Comparison of ENCODE assay signal across 15 cellular contexts in genomic region chr19:3451451-3451866, GRCh38. TPM values are rescaled to one million over a fixed set of nuclear protein-coding genes. Genes with fewer than 3 reads are reported as not detected.
DNase-seq lines count a peak whose midpoint lies in the region; ATAC-seq, FAIRE-seq and TF ChIP-seq lines count a peak whose summit lies in the region.
"Had no signal": no experiment of that assay in that cellular context is flagged by ENCODE, and none has a peak within 500 bp of the region (broad histone marks: within the 10 kb centered on the region; RNA-seq: fewer than 3 reads in every experiment).

No MANE protein-coding gene starts in this region.

- no peak overlapping the region for H3T11ph ChIP-seq in H9 (ENCODE audit: low read length)

- no peaks in the 10 kb centered on the region for H3K27me3 ChIP-seq in BLaER1
- H3K27me3 ChIP-seq in ascending aorta: no peaks in the 10 kb centered on the region
- no peaks in the 10 kb centered on the region for H3K27me3 ChIP-seq in keratinocyte (ENCODE audit: control insufficient read depth, extremely low read depth, insufficient read depth, low read length)
- no peaks in the 10 kb centered on the region for H3K27me3 ChIP-seq in gastrocnemius medialis
- H3K27me3 ChIP-seq in H9 (ENCODE audit: insufficient read depth, low read length): no peaks in the 10 kb centered on the region

- no peaks in the 10 kb centered on the region for H3K9me1 ChIP-seq in keratinocyte (ENCODE audit: control insufficient read depth, extremely low read depth, insufficient read depth, low read length)

- H3K27ac ChIP-seq in BLaER1 (peak overlapping the region; percentile 60), ascending aorta (peak overlapping the region; percentile 96 to 99), keratinocyte (ENCODE audit: control insufficient read depth, insufficient read depth, low read length) (peak overlapping the region; percentile 65), gastrocnemius medialis (peak overlapping the region; percentile 88 to 91 (median 89)), H9 (ENCODE audit: insufficient read length, low read depth, low read length) (no peak overlapping the region)

- H2BK15ac ChIP-seq in H9 (ENCODE audit: low read depth, low read length): no peak overlapping the region

- H4K20me1 ChIP-seq in BLaER1 (peaks cover 52% of the 10 kb centered on the region), keratinocyte (ENCODE audit: control insufficient read depth, extremely low read depth, insufficient read depth, low read length) (no peaks in the 10 kb centered on the region), H9 (ENCODE audit: control insufficient read depth, insufficient read depth, insufficient read length) (peaks cover 2% of the 10 kb centered on the region)

- TF ChIP-seq CTCF in ascending aorta (IDR thresholded peaks at IDR 0.05): no peak
- no peak for TF ChIP-seq CTCF in keratinocyte (optimal IDR thresholded peaks at IDR 0.05 in 1 of 3, IDR thresholded peaks at IDR 0.05 in 1 of 3, conservative IDR thresholded peaks at IDR 0.05 in 1 of 3; ENCODE audit: extremely low read depth in 1 of 3, insufficient read depth in 2 of 3, low read length in 3 of 3)
- no peak for TF ChIP-seq CTCF in gastrocnemius medialis (IDR thresholded peaks at IDR 0.05 in 4 of 5, conservative IDR thresholded peaks at IDR 0.05 in 1 of 5)
- no peak for TF ChIP-seq CTCF in H9 (conservative IDR thresholded peaks at IDR 0.05)

- H4K91ac ChIP-seq in H9 (ENCODE audit: insufficient read length, low read depth, low read length): no peak overlapping the region

- no peak for FAIRE-seq in keratinocyte (lab: Jason Lieb, UNC)
- FAIRE-seq: G401.6 had no signal

- no peak overlapping the region for H4K5ac ChIP-seq in H9 (ENCODE audit: insufficient read length, low read depth, low read length)

- H3K4me3 Mint-ChIP-seq in H9: no peak overlapping the region
- H3K4me3 Mint-ChIP-seq: activated naive CD8-positive, alpha-beta T cell treated with anti-CD3 and anti-CD28 coated beads, Interleukin-2, amount 10 ng/mL, durations not matched to agents 7 days and 5 days had no signal

- no peak overlapping the region for H3K56ac ChIP-seq in H9 (ENCODE audit: insufficient read length, low read depth, low read length)

- H3K27ac Mint-ChIP-seq in H9: no peak overlapping the region; a peak in 1 of 7 replicates
- H3K27ac Mint-ChIP-seq: activated naive CD8-positive, alpha-beta T cell treated with anti-CD3 and anti-CD28 coated beads, Interleukin-2, amount 10 ng/mL, durations not matched to agents 7 days and 5 days had no signal

- no peak overlapping the region for H3K18ac ChIP-seq in H9 (ENCODE audit: insufficient read length, low read depth, low read length)

- no peak overlapping the region for H2BK20ac ChIP-seq in H9 (ENCODE audit: low read depth, low read length, poor library complexity, severe bottlenecking)

- H3K9me3 ChIP-seq in BLaER1 (no peaks in the 10 kb centered on the region), ascending aorta (no peaks in the 10 kb centered on the region), keratinocyte (ENCODE audit: control insufficient read depth, low read depth, low read length) (no peaks in the 10 kb centered on the region), gastrocnemius medialis (no peaks in the 10 kb centered on the region), H9 (ENCODE audit: control insufficient read depth, low read depth, low read length) (no peaks in the 10 kb centered on the region)

- TF ChIP-seq POLR2A in gastrocnemius medialis (IDR thresholded peaks at IDR 0.05): no peak

- no peak overlapping the region for H2BK120ac ChIP-seq in H9 (ENCODE audit: low read depth, low read length, poor library complexity, severe bottlenecking)

- H3K79me1 ChIP-seq in H9 (ENCODE audit: insufficient read depth, low read depth, low read length, poor library complexity, severe bottlenecking): no peaks in the 10 kb centered on the region

- H3K4ac ChIP-seq in H9 (ENCODE audit: low read depth, low read length): no peak overlapping the region

- no CpG with 5 or more reads among the region's 10 CpGs for WGBS in H9 (ENCODE audit: extremely low coverage, insufficient read length, low lambda C conversion rate)

- H3K27me3 Mint-ChIP-seq in H9 (ENCODE audit: low read depth): no peaks in the 10 kb centered on the region; the same call in 1 of the 2 replicates
- H3K27me3 Mint-ChIP-seq: activated naive CD8-positive, alpha-beta T cell treated with anti-CD3 and anti-CD28 coated beads, Interleukin-2, amount 10 ng/mL, durations not matched to agents 7 days and 5 days had no signal

- DNase-seq in ascending aorta (ENCODE audit: low spot score in 2 of 2): no peak
- DNase-seq in keratinocyte (ENCODE audit: low read depth, low spot score): no peak
- DNase-seq in gastrocnemius medialis: peak; percentile 70 to 89
- DNase-seq in NCI-H69 (lab: John Stamatoyannopoulos, UW): no peak
- no peak for DNase-seq in activated CD4-positive, alpha-beta T cell treated with anti-CD3 and anti-CD28 coated beads for 1 hour
- DNase-seq in H9: no peak
- DNase-seq: activated CD4-positive, alpha-beta T cell treated with anti-CD3 and anti-CD28 coated beads, Interleukin-2, amount 50 U/mL, for 48 hours; activated naive CD8-positive, alpha-beta T cell treated with anti-CD3 and anti-CD28 coated beads, Interleukin-2, amount 10 ng/mL, durations not matched to agents 7 days and 5 days; Karpas-422; NCI-H345 had no signal

- H3K23me2 ChIP-seq in H9 (ENCODE audit: insufficient read length, low read depth, low read length, poor library complexity, severe bottlenecking): no peaks in the 10 kb centered on the region

- no peak overlapping the region for H2BK12ac ChIP-seq in H9 (ENCODE audit: insufficient read length, low read depth, low read length)

- dilution Hi-C loops in keratinocyte (cut with MboI; ENCODE audit: extremely low pct_ligation_motif_present, low sequenced_read_pairs): no loop called here

- H2AK5ac ChIP-seq in H9 (ENCODE audit: insufficient read length, low read length): no peak overlapping the region

- no peak overlapping the region for H4K8ac ChIP-seq in H9 (replicated peaks; ENCODE audit: insufficient read length, low read depth, low read length)

- H3K36me3 Mint-ChIP-seq in H9 (ENCODE audit: insufficient read depth in 1 of 3, low read depth in 3 of 3): no peaks in the 10 kb centered on the region

- H3K4me3 ChIP-seq in BLaER1 (no peak overlapping the region), ascending aorta (no peak overlapping the region), keratinocyte (ENCODE audit: control insufficient read depth in 2 of 3, extremely low read depth in 1 of 3, insufficient read depth in 2 of 3, low read depth in 1 of 3, low read length in 3 of 3) (no peak overlapping the region), gastrocnemius medialis (no peak overlapping the region)
- H3K4me3 ChIP-seq: skin epidermis had no signal

- in situ Hi-C loops in gastrocnemius medialis (cut with MboI; ENCODE audit: low sequenced_read_pairs in 4 of 4): no loop called here

- no peak overlapping the region for H3K23ac ChIP-seq in H9 (ENCODE audit: insufficient read length, low read depth, low read length)

- H2BK5ac ChIP-seq in H9 (ENCODE audit: insufficient read length, low read length): no peak overlapping the region

- H3K4me2 ChIP-seq in BLaER1 (peak overlapping the region; percentile 38), keratinocyte (ENCODE audit: control insufficient read depth, extremely low read depth, insufficient read depth, low read depth, low read length) (no peak overlapping the region), H9 (ENCODE audit: insufficient read depth, insufficient read length, low read length) (no peak overlapping the region)

- H3K36me3 ChIP-seq in BLaER1 (peaks cover 96% of the 10 kb centered on the region), ascending aorta (peaks cover 68 to 79% of the 10 kb centered on the region in 2 donors), keratinocyte (ENCODE audit: control insufficient read depth in 2 of 2, extremely low read depth in 1 of 2, insufficient read depth in 2 of 2, low read length in 2 of 2) (peaks cover 21 to 34% of the 10 kb centered on the region in 2 experiments), gastrocnemius medialis (peaks cover 0 to 59% of the 10 kb centered on the region in 2 donors)

- H3K4me1 ChIP-seq in BLaER1 (peaks cover 28% of the 10 kb centered on the region), ascending aorta (peaks cover 0 to 20% of the 10 kb centered on the region in 2 donors), keratinocyte (ENCODE audit: control insufficient read depth, extremely low read depth, insufficient read depth, low read length) (peaks cover 9% of the 10 kb centered on the region), gastrocnemius medialis (peaks cover 5 to 13% of the 10 kb centered on the region in 2 donors), H9 (ENCODE audit: insufficient read depth, low read length) (no peaks in the 10 kb centered on the region)

- H3K9me3 Mint-ChIP-seq in H9: no peaks in the 10 kb centered on the region
- H3K9me3 Mint-ChIP-seq: activated naive CD8-positive, alpha-beta T cell treated with anti-CD3 and anti-CD28 coated beads, Interleukin-2, amount 10 ng/mL, durations not matched to agents 7 days and 5 days had no signal

- H3K14ac ChIP-seq in H9 (ENCODE audit: insufficient read depth, low read length): no peak overlapping the region

- H3K4me1 Mint-ChIP-seq in H9: no peaks in the 10 kb centered on the region

- H2AFZ ChIP-seq in keratinocyte (ENCODE audit: control insufficient read depth, low read length) (no peak overlapping the region), H9 (ENCODE audit: low read length) (no peak overlapping the region)

- H3K79me2 ChIP-seq in keratinocyte (ENCODE audit: control insufficient read depth, insufficient read depth, low read length): peaks cover 5% of the 10 kb centered on the region
- no peaks in the 10 kb centered on the region for H3K79me2 ChIP-seq in H9 (ENCODE audit: insufficient read depth, low read length)

- intact Hi-C loops in ascending aorta (cut with DNase I): loop anchor here (1.0 to 10.0 kb wide), 6 partner anchors 8 to 1287 kb away; partner anchors contain the start of genes DOT1L and NFIC
- intact Hi-C loops in gastrocnemius medialis (cut with DNase I; ENCODE audit: low total_unique reads): loop anchor here (1.0 to 5.0 kb wide), 4 partner anchors 22 to 89 kb away; no protein-coding TSS in a partner anchor

- ATAC-seq in gastrocnemius medialis: peak; percentile 75 to 77
- ATAC-seq in GM21360 (IDR thresholded peaks at IDR 0.05; ENCODE audit: unreplicated experiment): no peak

- H3K9ac ChIP-seq in BLaER1: no peak overlapping the region
- peak overlapping the region; percentile 49 for H3K9ac ChIP-seq in keratinocyte (ENCODE audit: control insufficient read depth, extremely low read depth, insufficient read depth, low read length)
- H3K9ac ChIP-seq in H9 (ENCODE audit: extremely low read depth, insufficient read length, low read length): no peak overlapping the region

RNA-seq across cellular contexts. Expression of gene SMIM24, which starts 28.9 kb away (rescaled TPM):
- total RNA-seq in ascending aorta (not detected), gastrocnemius medialis (not detected), H9 (2021) (1.3 and 1.9 TPM in 2 replicates)
- not detected in 3 replicates for polyA plus RNA-seq in keratinocyte
- not detected for polyA plus RNA-seq in keratinocyte (2011; ENCODE audit: low read depth)
- not detected in 2 replicates for polyA plus RNA-seq in keratinocyte (2011; cell fraction: cytosol; rRNA removed)
- not detected in 2 replicates for polyA plus RNA-seq in keratinocyte (2011; cell fraction: nucleus; rRNA removed)
- 0.23 TPM in 1 of 2 replicates, not detected in the other for polyA plus RNA-seq in keratinocyte (2012; ENCODE audit: low replicate concordance)
- not detected in 3 replicates for polyA minus RNA-seq in keratinocyte
- not detected for polyA minus RNA-seq in keratinocyte (2011; cell fraction: cytosol; rRNA and poly(A)+ RNA removed)
- not detected in 2 replicates for polyA minus RNA-seq in keratinocyte (2011; cell fraction: nucleus; rRNA and poly(A)+ RNA removed)

RNA-seq across cellular contexts. Expression of gene SMIM44, which starts 31.8 kb away (rescaled TPM):
- total RNA-seq in ascending aorta (not detected), gastrocnemius medialis (not detected), H9 (2021) (not detected in 2 replicates)
- polyA plus RNA-seq in keratinocyte: not detected in 3 replicates
- polyA plus RNA-seq in keratinocyte (2011; ENCODE audit: low read depth): not detected
- polyA plus RNA-seq in keratinocyte (2011; cell fraction: cytosol; rRNA removed): not detected in 2 replicates
- polyA plus RNA-seq in keratinocyte (2011; cell fraction: nucleus; rRNA removed): not detected in 2 replicates
- polyA plus RNA-seq in keratinocyte (2012; ENCODE audit: low replicate concordance): not detected in 2 replicates
- not detected in 3 replicates for polyA minus RNA-seq in keratinocyte
- polyA minus RNA-seq in keratinocyte (2011; cell fraction: cytosol; rRNA and poly(A)+ RNA removed): not detected
- polyA minus RNA-seq in keratinocyte (2011; cell fraction: nucleus; rRNA and poly(A)+ RNA removed): not detected in 2 replicates
- total RNA-seq: activated naive CD8-positive, alpha-beta T cell treated with anti-CD3 and anti-CD28 coated beads, Interleukin-2, amount 10 ng/mL, durations not matched to agents 7 days and 5 days; lower leg skin had no signal

RNA-seq across cellular contexts. Expression of gene DOHH, which starts 49.0 kb away (rescaled TPM):
- total RNA-seq in ascending aorta (40.9 TPM), gastrocnemius medialis (10 to 100 TPM; 15.3 to 59.5 (median 42.8) TPM), H9 (2021) (16.5 and 18.1 TPM in 2 replicates)
- polyA plus RNA-seq in keratinocyte: 4.2 to 7.4 TPM (median 6.2 TPM) in 3 replicates
- 1.4 TPM for polyA plus RNA-seq in keratinocyte (2011; ENCODE audit: low read depth)
- polyA plus RNA-seq in keratinocyte (2011; cell fraction: cytosol; rRNA removed): 1.7 and 8.2 TPM in 2 replicates
- 4.3 and 6.4 TPM in 2 replicates for polyA plus RNA-seq in keratinocyte (2011; cell fraction: nucleus; rRNA removed)
- polyA plus RNA-seq in keratinocyte (2012; ENCODE audit: low replicate concordance): 4.5 and 16.2 TPM in 2 replicates
- polyA minus RNA-seq in keratinocyte: 1.5 to 2.6 TPM (median 1.6 TPM) in 3 replicates
- polyA minus RNA-seq in keratinocyte (2011; cell fraction: cytosol; rRNA and poly(A)+ RNA removed): 17.6 TPM
- polyA minus RNA-seq in keratinocyte (2011; cell fraction: nucleus; rRNA and poly(A)+ RNA removed): 4.6 and 6.3 TPM in 2 replicates

RNA-seq across cellular contexts. Expression of gene FZR1, which starts 54.7 kb away (rescaled TPM):
- 56.8 TPM for total RNA-seq in ascending aorta
- 23.3 to 28.1 TPM (median 26.3 TPM) in 3 replicates for polyA plus RNA-seq in keratinocyte
- polyA plus RNA-seq in keratinocyte (2011; ENCODE audit: low read depth): 24.9 TPM
- 12.2 and 22.5 TPM in 2 replicates for polyA plus RNA-seq in keratinocyte (2011; cell fraction: cytosol; rRNA removed)
- 39.2 and 53.9 TPM in 2 replicates for polyA plus RNA-seq in keratinocyte (2011; cell fraction: nucleus; rRNA removed)
- polyA plus RNA-seq in keratinocyte (2012; ENCODE audit: low replicate concordance): 30.7 and 36.9 TPM in 2 replicates
- polyA minus RNA-seq in keratinocyte: 21.9 to 83.9 TPM (median 27.4 TPM) in 3 replicates
- 39.9 TPM for polyA minus RNA-seq in keratinocyte (2011; cell fraction: cytosol; rRNA and poly(A)+ RNA removed)
- 32.5 and 42.2 TPM in 2 replicates for polyA minus RNA-seq in keratinocyte (2011; cell fraction: nucleus; rRNA and poly(A)+ RNA removed)
- total RNA-seq in gastrocnemius medialis: 10 to 100 TPM; 15.9 to 32.0 (median 21.0) TPM
- 46.0 and 51.4 TPM in 2 replicates for total RNA-seq in H9 (2021)

Comparison
In these comparisons a context has a peak if more than half of its experiments do, and no peak if none do; other contexts are left out.
1. DNase-seq: peak in gastrocnemius medialis (2 of 2); none in ascending aorta (0 of 2), keratinocyte (single experiment), NCI-H69 (single experiment), activated CD4-positive, alpha-beta T cell treated with anti-CD3 and anti-CD28 coated beads for 1 hour (single experiment) and H9 (single experiment).